33 cellular contexts compared by ENCODE assay signal in the genomic region with DNA sequence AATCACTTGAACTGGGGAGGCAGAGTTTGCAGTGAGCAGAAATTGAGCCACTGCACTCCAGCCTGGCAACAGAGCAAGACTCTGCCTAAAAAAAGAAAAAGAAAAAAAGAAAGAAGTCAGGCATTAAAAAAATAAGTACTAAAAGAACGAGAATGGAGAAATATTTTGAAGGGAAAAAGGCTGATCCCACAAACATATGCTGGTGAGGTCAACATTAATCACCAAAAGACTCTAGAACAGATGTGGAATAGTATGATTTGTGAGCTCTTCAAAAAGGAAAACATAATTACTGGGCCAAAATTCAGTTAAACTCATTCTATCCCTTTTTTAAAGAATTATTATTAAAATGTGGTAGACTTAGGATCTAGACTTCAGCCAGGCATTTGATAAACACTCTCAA.
"Had no signal": no experiment of that assay in that cellular context is flagged by ENCODE, and none has a peak within 500 bp of the region (broad histone marks: within the 10 kb centered on the region; RNA-seq: fewer than 3 reads in every experiment).

No MANE protein-coding gene starts in this region.

- H3K4me3 Mint-ChIP-seq: activated B cell treated with CpG ODN at 0.5 μM for 24 hours; activated CD4-positive, alpha-beta memory T cell treated with anti-CD3 and anti-CD28 coated beads for 36 hours; activated CD8-positive, alpha-beta T cell treated with anti-CD3 and anti-CD28 coated beads, Interleukin-2, amount 10 ng/mL, durations not matched to agents 7 days and 5 days; activated naive CD4-positive, alpha-beta T cell treated with anti-CD3 and anti-CD28 coated beads, Interleukin-2, amount 10 ng/mL, durations not matched to agents 7 days and 5 days; activated naive CD8-positive, alpha-beta T cell treated with anti-CD3 and anti-CD28 coated beads, Interleukin-2, amount 10 ng/mL, durations not matched to agents 7 days and 5 days; activated T-cell treated with anti-CD3 and anti-CD28 coated beads, Interleukin-2, amount 50 U/mL, for 24 hours; activated T-cell treated with anti-CD3 and anti-CD28 coated beads, Interleukin-2, amount 50 U/mL, for 72 hours; dendritic cell treated with granulocyte-macrophage colony-stimulating factor and Interleukin-4, amounts not matched to agents 40 ng/mL and 50 ng/mL, for 4 days; endodermal cell; T-helper 17 cell; T-helper 2 cell treated with Interferon-gamma antibody and Interleukin-4, amounts not matched to agents 5 μg/mL and 100 μg/mL, for 36 hours had no signal

- H3K4me1 ChIP-seq: body of pancreas, breast epithelium, esophagus muscularis mucosa, foreskin keratinocyte, gastrocnemius medialis, heart left ventricle had no signal

- ATAC-seq: activated CD4-positive, CD25-positive, alpha-beta regulatory T cell treated with anti-CD3 and anti-CD28 coated beads, Interleukin-2, amount 50 U/mL, for 24 hours; activated CD8-positive, alpha-beta T cell treated with anti-CD3 and anti-CD28 coated beads, Interleukin-2, amount 10 ng/mL, durations not matched to agents 7 days and 5 days; activated naive CD4-positive, alpha-beta T cell treated with anti-CD3 and anti-CD28 coated beads, Interleukin-2, amount 50 U/mL, for 72 hours; activated T-cell treated with anti-CD3 and anti-CD28 coated beads, Interleukin-2, amount 50 U/mL, for 72 hours; body of pancreas; foreskin keratinocyte; gastrocnemius medialis; heart left ventricle; T-helper 17 cell had no signal

- H3K27me3 Mint-ChIP-seq: activated B cell treated with CpG ODN at 0.5 μM for 24 hours; activated CD4-positive, alpha-beta memory T cell treated with anti-CD3 and anti-CD28 coated beads for 36 hours; activated naive CD4-positive, alpha-beta T cell treated with anti-CD3 and anti-CD28 coated beads, Interleukin-2, amount 10 ng/mL, durations not matched to agents 7 days and 5 days; activated naive CD8-positive, alpha-beta T cell treated with anti-CD3 and anti-CD28 coated beads, Interleukin-2, amount 10 ng/mL, durations not matched to agents 7 days and 5 days; activated T-cell treated with anti-CD3 and anti-CD28 coated beads, Interleukin-2, amount 50 U/mL, for 24 hours; dendritic cell treated with granulocyte-macrophage colony-stimulating factor and Interleukin-4, amounts not matched to agents 40 ng/mL and 50 ng/mL, for 4 days; T-helper 17 cell had no signal

- H3K4me1 Mint-ChIP-seq: activated B cell treated with CpG ODN at 0.5 μM for 24 hours; activated naive CD4-positive, alpha-beta T cell treated with anti-CD3 and anti-CD28 coated beads, Interleukin-2, amount 10 ng/mL, durations not matched to agents 7 days and 5 days; activated naive CD8-positive, alpha-beta T cell treated with anti-CD3 and anti-CD28 coated beads, Interleukin-2, amount 10 ng/mL, durations not matched to agents 7 days and 5 days; endodermal cell; T-helper 17 cell had no signal

- H3K9me3 ChIP-seq: body of pancreas, gastrocnemius medialis had no signal

- H3K36me3 Mint-ChIP-seq: activated CD4-positive, alpha-beta memory T cell treated with anti-CD3 and anti-CD28 coated beads for 36 hours; activated naive CD4-positive, alpha-beta T cell treated with anti-CD3 and anti-CD28 coated beads, Interleukin-2, amount 10 ng/mL, durations not matched to agents 7 days and 5 days; activated naive CD4-positive, alpha-beta T cell treated with anti-CD3 and anti-CD28 coated beads, Interleukin-2, amount 50 U/mL, for 72 hours; activated naive CD8-positive, alpha-beta T cell treated with anti-CD3 and anti-CD28 coated beads, Interleukin-2, amount 10 ng/mL, durations not matched to agents 7 days and 5 days had no signal

- H3K27me3 ChIP-seq: body of pancreas, breast epithelium, esophagus muscularis mucosa, foreskin keratinocyte, gastrocnemius medialis had no signal

- H3K9me3 Mint-ChIP-seq: activated CD4-positive, alpha-beta memory T cell treated with anti-CD3 and anti-CD28 coated beads for 36 hours; activated T-cell treated with anti-CD3 and anti-CD28 coated beads, Interleukin-2, amount 50 U/mL, for 24 hours; dendritic cell treated with granulocyte-macrophage colony-stimulating factor and Interleukin-4, amounts not matched to agents 40 ng/mL and 50 ng/mL, for 4 days; T-helper 2 cell treated with Interferon-gamma antibody and Interleukin-4, amounts not matched to agents 5 μg/mL and 100 μg/mL, for 36 hours had no signal

- DNase-seq: activated B cell treated with CpG ODN at 0.5 μM for 24 hours; activated CD4-positive, alpha-beta memory T cell treated with anti-CD3 and anti-CD28 coated beads for 36 hours; activated CD4-positive, alpha-beta T cell treated with anti-CD3 and anti-CD28 coated beads for 48 hours; activated CD8-positive, alpha-beta memory T cell treated with anti-CD3 and anti-CD28 coated beads, Interleukin-2, amount 50 U/mL, for 48 hours; activated CD8-positive, alpha-beta T cell treated with anti-CD3 and anti-CD28 coated beads, Interleukin-2, amount 10 ng/mL, durations not matched to agents 7 days and 5 days; activated gamma-delta T cell; activated naive CD4-positive, alpha-beta T cell; activated naive CD4-positive, alpha-beta T cell treated with anti-CD3 and anti-CD28 coated beads, Interleukin-2, amount 10 ng/mL, durations not matched to agents 7 days and 5 days; activated naive CD8-positive, alpha-beta T cell treated with anti-CD3 and anti-CD28 coated beads, Interleukin-2, amount 10 ng/mL, durations not matched to agents 7 days and 5 days; activated T-cell treated with anti-CD3 and anti-CD28 coated beads for 4 hours; activated T-cell treated with anti-CD3 and anti-CD28 coated beads, Interleukin-2, amount 50 U/mL, for 24 hours; activated T-cell treated with anti-CD3 and anti-CD28 coated beads, Interleukin-2, amount 50 U/mL, for 72 hours; central memory CD4-positive, alpha-beta T cell; effector memory CD4-positive, alpha-beta T cell; foreskin keratinocyte; gastrocnemius medialis; glutamatergic neuron; heart left ventricle; T-helper 1 cell; T-helper 17 cell; T1000 had no signal

- H3K27ac ChIP-seq: body of pancreas, breast epithelium, cardiac muscle cell, coronary artery, dorsolateral prefrontal cortex, esophagus muscularis mucosa, foreskin keratinocyte, gastrocnemius medialis, heart left ventricle, WERI-Rb-1 had no signal

- H3K4me3 ChIP-seq: body of pancreas, breast epithelium, cardiac muscle cell, coronary artery, dorsolateral prefrontal cortex, esophagus muscularis mucosa, gastrocnemius medialis, heart left ventricle had no signal

- H3K36me3 ChIP-seq: breast epithelium, cardiac muscle cell, esophagus muscularis mucosa, gastrocnemius medialis, heart left ventricle, WERI-Rb-1 had no signal

- H3K27ac Mint-ChIP-seq: activated B cell treated with CpG ODN at 0.5 μM for 24 hours; activated CD4-positive, alpha-beta memory T cell treated with anti-CD3 and anti-CD28 coated beads for 36 hours; activated CD8-positive, alpha-beta T cell treated with anti-CD3 and anti-CD28 coated beads, Interleukin-2, amount 10 ng/mL, durations not matched to agents 7 days and 5 days; activated naive CD4-positive, alpha-beta T cell treated with anti-CD3 and anti-CD28 coated beads, Interleukin-2, amount 10 ng/mL, durations not matched to agents 7 days and 5 days; activated naive CD4-positive, alpha-beta T cell treated with anti-CD3 and anti-CD28 coated beads, Interleukin-2, amount 50 U/mL, for 72 hours; activated naive CD8-positive, alpha-beta T cell treated with anti-CD3 and anti-CD28 coated beads, Interleukin-2, amount 10 ng/mL, durations not matched to agents 7 days and 5 days; activated T-cell treated with anti-CD3 and anti-CD28 coated beads, Interleukin-2, amount 50 U/mL, for 24 hours; activated T-cell treated with anti-CD3 and anti-CD28 coated beads, Interleukin-2, amount 50 U/mL, for 72 hours; dendritic cell treated with granulocyte-macrophage colony-stimulating factor and Interleukin-4, amounts not matched to agents 40 ng/mL and 50 ng/mL, for 4 days; endodermal cell; T-helper 17 cell; T-helper 2 cell treated with Interferon-gamma antibody and Interleukin-4, amounts not matched to agents 5 μg/mL and 100 μg/mL, for 36 hours had no signal
